17 cellular contexts compared by ENCODE assay signal in genomic region chr2:157269922-157270321, GRCh38. TPM values are rescaled to one million over a fixed set of nuclear protein-coding genes. Genes with fewer than 3 reads are reported as not detected.
DNase-seq lines count a peak whose midpoint lies in the region; ATAC-seq, FAIRE-seq and TF ChIP-seq lines count a peak whose summit lies in the region.
"Had no signal": no experiment of that assay in that cellular context is flagged by ENCODE, and none has a peak within 500 bp of the region (broad histone marks: within the 10 kb centered on the region; RNA-seq: fewer than 3 reads in every experiment).

No MANE protein-coding gene starts in this region.

- SMC1A ChIA-PET in GM12878 (lab: Charles Lee; ENCODE audit: uncharacterized antibody, unreplicated experiment): interaction anchor here (1.0 to 2.7 kb wide), 5 partner anchors 10 to 37 kb away, joined by 3 to 12 read pairs (median 5); no protein-coding TSS in a partner anchor

- H4K20me1 ChIP-seq in GM12878 (ENCODE audit: control insufficient read depth, insufficient read depth): no peaks in the 10 kb centered on the region

- in situ Hi-C loops in KBM-7 (cut with MboI; ENCODE audit: low pct_unique_long_range_greater_than_20kb, low sequenced_read_pairs) (no loop called here), GM12878 (cut with MboI) (no loop called here)

- no peaks in the 10 kb centered on the region for H3K79me2 ChIP-seq in GM12878 (ENCODE audit: control insufficient read depth, insufficient read depth, low read length)

- H3K4me1 ChIP-seq in GM12878 (ENCODE audit: control insufficient read depth, insufficient read depth, low read length): no peaks in the 10 kb centered on the region
- H3K4me1 ChIP-seq in SJCRH30: no peaks in the 10 kb centered on the region
- no peaks in the 10 kb centered on the region for H3K4me1 ChIP-seq in spleen
- no peaks in the 10 kb centered on the region for H3K4me1 ChIP-seq in effector memory CD4-positive, alpha-beta T cell (ENCODE audit: control insufficient read depth, insufficient read depth, low read length, poor library complexity, severe bottlenecking)

- H2AFZ ChIP-seq in GM12878 (ENCODE audit: control insufficient read depth, low read depth, low read length): no peak overlapping the region

- no peak overlapping the region for H3K4me2 ChIP-seq in GM12878 (ENCODE audit: control insufficient read depth, insufficient read depth)

- no peak for TF ChIP-seq POLR2A in GM12878 (IDR thresholded peaks at IDR 0.05; ENCODE audit: low read depth, low read length)
- no peak for TF ChIP-seq POLR2A in spleen (IDR thresholded peaks at IDR 0.05)

- no peak for TF ChIP-seq EP300 in GM12878 (IDR thresholded peaks at IDR 0.05; ENCODE audit: borderline replicate concordance in 1 of 2, control insufficient read depth in 1 of 2, low read depth in 2 of 2, low read length in 2 of 2)

- TF ChIP-seq CTCF in GM12878 (IDR thresholded peaks at IDR 0.05 in 2 of 3, conservative IDR thresholded peaks at IDR 0.05 in 1 of 3; ENCODE audit: control insufficient read depth in 2 of 3, extremely low read depth in 1 of 3, insufficient read depth in 1 of 3, low read depth in 3 of 3, low read length in 3 of 3) (no peak), spleen (IDR thresholded peaks at IDR 0.05 in 8 of 11, conservative IDR thresholded peaks at IDR 0.05 in 3 of 11) (no peak)

- intact Hi-C loops in GM12878 (cut with micrococcal nuclease; ENCODE audit: unreplicated experiment) (no loop called here), spleen (cut with DNase I; ENCODE audit: low total_unique reads) (no loop called here)

- peak; percentile 38 for FAIRE-seq in GM12878 (lab: Jason Lieb, UNC)

- no peak for TF ChIP-seq RAD21 in GM12878 (IDR thresholded peaks at IDR 0.05; ENCODE audit: insufficient read depth, low read depth, low read length)

- peak; percentile 82 for DNase-seq in KBM-7
- DNase-seq in GM12878 (ENCODE audit: low read depth, low spot score): no peak
- no peak for DNase-seq in SJCRH30
- DNase-seq in spleen: no peak
- DNase-seq in germinal center (ENCODE audit: low spot score): no peak
- no peak for DNase-seq in effector memory CD4-positive, alpha-beta T cell
- DNase-seq: activated naive CD8-positive, alpha-beta T cell treated with anti-CD3 and anti-CD28 coated beads, Interleukin-2, amount 50 U/mL, for 24 hours; NCI-H1105 treated with DMSO at 0.1 percent for 48 hours; NCI-H510A treated with DMSO at 0.1 percent for 48 hours; Right ventricle myocardium superior; stimulated activated CD4-positive, alpha-beta T cell treated with anti-CD3 and anti-CD28 coated beads, Interleukin-4, amount 100 ng/mL, for 4 hours had no signal

- RAD21 ChIA-PET in GM12878 (lab: Charles Lee; ENCODE audit: unreplicated experiment): interaction anchor here (0.9 to 1.1 kb wide), 2 partner anchors 32 to 77 kb away, joined by 3 to 5 read pairs; no protein-coding TSS in a partner anchor

- H3K4me3 ChIP-seq in GM12878 (no peak overlapping the region), SJCRH30 (no peak overlapping the region), spleen (no peak overlapping the region)
- H3K4me3 ChIP-seq in effector memory CD4-positive, alpha-beta T cell (ENCODE audit: insufficient read depth, low read depth, low read length, poor library complexity, severe bottlenecking): no peak overlapping the region

- WGBS in GM12878 (ENCODE audit: insufficient coverage, insufficient replicate concordance, low lambda C conversion rate, missing lambda C conversion rate): 47% methylated on average over 2 of the region's 2 CpGs
- WGBS in spleen, 5 donors: 26 to 58% (median 40%) methylated on average over 2 of the region's 2 CpGs

- H3K27ac ChIP-seq in GM12878 (ENCODE audit: control insufficient read depth, insufficient read depth) (no peak overlapping the region), SJCRH30 (no peak overlapping the region), spleen (no peak overlapping the region)
- H3K27ac ChIP-seq in effector memory CD4-positive, alpha-beta T cell (ENCODE audit: insufficient read depth, low read length, poor library complexity, severe bottlenecking): no peak overlapping the region
- H3K27ac ChIP-seq: VCaP had no signal

- BruUV-seq in GM12878 (replicated peaks; lab: Mats Ljungman, UMichigan): no TSS peak

- H3K36me3 ChIP-seq in GM12878 (ENCODE audit: control insufficient read depth in 2 of 2, insufficient read depth in 2 of 2, low read length in 1 of 2) (no peaks in the 10 kb centered on the region), SJCRH30 (no peaks in the 10 kb centered on the region), spleen (no peaks in the 10 kb centered on the region)
- no peaks in the 10 kb centered on the region for H3K36me3 ChIP-seq in effector memory CD4-positive, alpha-beta T cell (ENCODE audit: control insufficient read depth, insufficient read depth, low read length)

- ATAC-seq in GM18870 (IDR thresholded peaks at IDR 0.05; ENCODE audit: unreplicated experiment) (peak; percentile 58), HG02678 (IDR thresholded peaks at IDR 0.05; ENCODE audit: unreplicated experiment) (peak; percentile 59), GM12878 (peak; percentile 79)
- ATAC-seq: activated naive CD8-positive, alpha-beta T cell treated with anti-CD3 and anti-CD28 coated beads, Interleukin-2, amount 50 U/mL, for 24 hours; HCT116 had no signal

- POLR2A ChIA-PET in GM12878 (lab: Charles Lee): interaction anchor here (1.3 kb wide), 1 partner anchor 9 kb away, joined by 4 read pairs; no protein-coding TSS in a partner anchor

- H3K9ac ChIP-seq in GM12878 (ENCODE audit: control insufficient read depth, insufficient read depth, low read length): no peak overlapping the region

- H3K27me3 ChIP-seq in GM12878 (replicated peaks in 1 of 2; ENCODE audit: control insufficient read depth in 2 of 2, insufficient read depth in 2 of 2, low read length in 1 of 2): no peaks in the 10 kb centered on the region
- H3K27me3 ChIP-seq in SJCRH30: no peaks in the 10 kb centered on the region
- no peaks in the 10 kb centered on the region for H3K27me3 ChIP-seq in spleen (replicated peaks in 1 of 7)
- H3K27me3 ChIP-seq in effector memory CD4-positive, alpha-beta T cell (replicated peaks; ENCODE audit: control insufficient read depth, insufficient read depth, low read length, poor library complexity, severe bottlenecking): no peaks in the 10 kb centered on the region

- H3K9me3 ChIP-seq in GM12878 (replicated peaks; ENCODE audit: control insufficient read depth, insufficient read depth, low read length) (no peaks in the 10 kb centered on the region), SJCRH30 (replicated peaks) (no peaks in the 10 kb centered on the region), spleen (no peaks in the 10 kb centered on the region)
- no peaks in the 10 kb centered on the region for H3K9me3 ChIP-seq in effector memory CD4-positive, alpha-beta T cell (ENCODE audit: control insufficient read depth, low read length)

- CTCF ChIA-PET in GM12878 (lab: Yijun Ruan, JAX): interaction anchor here (0.9 kb wide), 1 partner anchor 31 kb away, joined by 3 read pairs; no protein-coding TSS in a partner anchor

TF ChIP-seq in GM12878, 131 proteins besides CTCF, POLR2A, EP300 and RAD21 (continues in another document):
- TF ChIP-seq TCF3 (IDR thresholded peaks at IDR 0.05; ENCODE audit: borderline replicate concordance, insufficient read depth, low read depth, low read length): no peak
- TF ChIP-seq BRCA1 (IDR thresholded peaks at IDR 0.05; ENCODE audit: low read depth, low read length): no peak
- TF ChIP-seq MXI1 (IDR thresholded peaks at IDR 0.05; ENCODE audit: low read depth, low read length): no peak
- no peak for TF ChIP-seq SMAD1 (IDR thresholded peaks at IDR 0.05; ENCODE audit: low read depth, partially characterized antibody)

RNA-seq across cellular contexts. Expression of gene GALNT5, which starts 12.4 kb away (rescaled TPM):
- total RNA-seq in GM12878 (2013; cell fraction: nucleolus; rRNA removed): not detected in 2 replicates
- total RNA-seq in GM12878 (2014; rRNA removed) (under 0.01 TPM in 1 of 2 replicates, not detected in the other), GM12878 (2014; rRNA removed; fragmentation: Illumina TruSeq; extraction: Trizol) (not detected in 2 replicates), GM12878 (2021) (0.05 and 0.08 TPM in 2 replicates), spleen (under 1 TPM in 4 of 7 donors, not detected in 3; 0.09 to 0.70 (median 0.12) TPM)
- 0.07 TPM for polyA plus RNA-seq in GM12878 (2011; ENCODE audit: low read depth)
- polyA plus RNA-seq in GM12878 (2011; rRNA removed) (0.01 and 0.03 TPM in 2 replicates), GM12878 (2014; fragmentation: Illumina TruSeq; extraction: Trizol) (not detected in 2 replicates), GM12878 (2014; fragmentation: Nextera tagmentation; extraction: Ambion mirVana) (not detected), GM12878 (2014; rRNA removed) (0.03 TPM in 1 of 2 replicates, not detected in the other), GM12878 (2016; fragmentation: Nextera tagmentation; extraction: Ambion mirVana) (under 1 TPM; 0.03 to 0.25 TPM), spleen (under 1 TPM in 1 of 3 donors, not detected in 2; 0.03 TPM)
- polyA plus RNA-seq in GM12878 (2011; cell fraction: cytosol; rRNA removed): not detected in 2 replicates
- not detected in 2 replicates for polyA plus RNA-seq in GM12878 (2011; cell fraction: nucleus; rRNA removed)
- polyA plus RNA-seq in GM12878 (2012): 0.15 TPM in 1 of 2 replicates, not detected in the other
- polyA minus RNA-seq in GM12878 (2011; rRNA and poly(A)+ RNA removed): 0.05 TPM in 1 of 2 replicates, not detected in the other
- not detected in 2 replicates for polyA minus RNA-seq in GM12878 (2011; cell fraction: cytosol; rRNA and poly(A)+ RNA removed)
- polyA minus RNA-seq in GM12878 (2011; cell fraction: nucleus; rRNA and poly(A)+ RNA removed): not detected in 2 replicates
- 0.02 TPM in 1 of 2 replicates, not detected in the other for total RNA-seq in SJCRH30 (2014; rRNA removed; shearing (Covaris generic))

RNA-seq across cellular contexts. Expression of gene ERMN, which starts 55.7 kb away (rescaled TPM):
- total RNA-seq in GM12878 (2013; cell fraction: nucleolus; rRNA removed): 17.5 and 19.5 TPM in 2 replicates
- total RNA-seq in GM12878 (2014; rRNA removed): 1.5 and 1.7 TPM in 2 replicates
- 2.3 and 3.0 TPM in 2 replicates for total RNA-seq in GM12878 (2014; rRNA removed; fragmentation: Illumina TruSeq; extraction: Trizol)
- 1.2 and 1.5 TPM in 2 replicates for total RNA-seq in GM12878 (2021)
- polyA plus RNA-seq in GM12878 (2011; ENCODE audit: low read depth): 3.4 TPM
- polyA plus RNA-seq in GM12878 (2011; rRNA removed): 5.3 and 8.9 TPM in 2 replicates
- 0.19 and 0.38 TPM in 2 replicates for polyA plus RNA-seq in GM12878 (2011; cell fraction: cytosol; rRNA removed)
- polyA plus RNA-seq in GM12878 (2011; cell fraction: nucleus; rRNA removed): 20.3 and 21.5 TPM in 2 replicates
- 2.7 and 4.9 TPM in 2 replicates for polyA plus RNA-seq in GM12878 (2012)
- polyA plus RNA-seq in GM12878 (2014; fragmentation: Illumina TruSeq; extraction: Trizol): 4.7 and 5.0 TPM in 2 replicates
- polyA plus RNA-seq in GM12878 (2014; fragmentation: Nextera tagmentation; extraction: Ambion mirVana): 1 to 10 TPM in 1 of 2 experiments, under 1 TPM in 1; 0.29 to 1.0 TPM
- 4.2 and 4.5 TPM in 2 replicates for polyA plus RNA-seq in GM12878 (2014; rRNA removed)
- under 1 TPM; 0.26 to 0.40 TPM for polyA plus RNA-seq in GM12878 (2016; fragmentation: Nextera tagmentation; extraction: Ambion mirVana)
- polyA minus RNA-seq in GM12878 (2011; rRNA and poly(A)+ RNA removed): 3.1 and 4.0 TPM in 2 replicates
- polyA minus RNA-seq in GM12878 (2011; cell fraction: cytosol; rRNA and poly(A)+ RNA removed): not detected in 2 replicates
- 3.0 and 5.5 TPM in 2 replicates for polyA minus RNA-seq in GM12878 (2011; cell fraction: nucleus; rRNA and poly(A)+ RNA removed)
- not detected in 2 replicates for total RNA-seq in SJCRH30 (2014; rRNA removed; shearing (Covaris generic))
- 1 to 10 TPM; 2.1 to 10.0 (median 4.4) TPM for total RNA-seq in spleen
- 1 to 10 TPM; 1.1 to 3.5 (median 2.4) TPM for polyA plus RNA-seq in spleen
- total RNA-seq: HT-29, renal cortical epithelial cell, Right ventricle myocardium superior had no signal
